ENCODE assay signal across 18 cellular contexts in genomic region chr6:1510239-1510638, GRCh38.
"Had no signal": no experiment of that assay in that cellular context is flagged by ENCODE, and none has a peak within 500 bp of the region (broad histone marks: within the 10 kb centered on the region; RNA-seq: fewer than 3 reads in every experiment).

No MANE protein-coding gene starts in this region.

- H3K27me3 ChIP-seq: colonic mucosa had no signal

- H3K27ac Mint-ChIP-seq: dendritic cell treated with granulocyte-macrophage colony-stimulating factor and Interleukin-4, amounts not matched to agents 40 ng/mL and 50 ng/mL, for 4 days; effector memory CD8-positive, alpha-beta T cell; immature natural killer cell; naive thymus-derived CD4-positive, alpha-beta T cell had no signal

- H3K9me3 ChIP-seq: colonic mucosa, esophagus muscularis mucosa, gastroesophageal sphincter, heart right ventricle, left lung, lower lobe of right lung had no signal

- H3K9me3 Mint-ChIP-seq: dendritic cell treated with granulocyte-macrophage colony-stimulating factor and Interleukin-4, amounts not matched to agents 40 ng/mL and 50 ng/mL, for 4 days had no signal

- H3K27ac ChIP-seq: colonic mucosa, esophagus muscularis mucosa, foreskin keratinocyte, gastroesophageal sphincter, heart right ventricle, left lung, lower lobe of right lung had no signal

- H3K36me3 Mint-ChIP-seq: immature natural killer cell had no signal

- H3K4me3 Mint-ChIP-seq: dendritic cell treated with granulocyte-macrophage colony-stimulating factor and Interleukin-4, amounts not matched to agents 40 ng/mL and 50 ng/mL, for 4 days; effector memory CD8-positive, alpha-beta T cell; immature natural killer cell; naive thymus-derived CD4-positive, alpha-beta T cell had no signal

- DNase-seq: colonic mucosa; cortex of kidney; effector CD8-positive, alpha-beta T cell; effector memory CD8-positive, alpha-beta T cell; foreskin keratinocyte; heart right ventricle; hippocampal formation; immature natural killer cell; left cardiac atrium; left lung; left ventricle myocardium superior; lower lobe of right lung; mesenchymal stem cell; midbrain; naive thymus-derived CD4-positive, alpha-beta T cell had no signal

- H3K4me1 ChIP-seq: colonic mucosa, esophagus muscularis mucosa, foreskin keratinocyte, gastroesophageal sphincter, left lung, lower lobe of right lung had no signal

- H3K36me3 ChIP-seq: colonic mucosa, esophagus muscularis mucosa, gastroesophageal sphincter, heart right ventricle, left lung, lower lobe of right lung had no signal

- H3K4me1 Mint-ChIP-seq: immature natural killer cell; naive thymus-derived CD4-positive, alpha-beta T cell had no signal

- H3K4me3 ChIP-seq: colonic mucosa, esophagus muscularis mucosa, gastroesophageal sphincter, heart right ventricle, left lung, lower lobe of right lung had no signal

- ATAC-seq: effector memory CD8-positive, alpha-beta T cell; foreskin keratinocyte; gastroesophageal sphincter; heart right ventricle; left cardiac atrium; left lung; left ventricle myocardium superior; lower lobe of right lung; naive thymus-derived CD4-positive, alpha-beta T cell had no signal
